In the genomic region with DNA sequence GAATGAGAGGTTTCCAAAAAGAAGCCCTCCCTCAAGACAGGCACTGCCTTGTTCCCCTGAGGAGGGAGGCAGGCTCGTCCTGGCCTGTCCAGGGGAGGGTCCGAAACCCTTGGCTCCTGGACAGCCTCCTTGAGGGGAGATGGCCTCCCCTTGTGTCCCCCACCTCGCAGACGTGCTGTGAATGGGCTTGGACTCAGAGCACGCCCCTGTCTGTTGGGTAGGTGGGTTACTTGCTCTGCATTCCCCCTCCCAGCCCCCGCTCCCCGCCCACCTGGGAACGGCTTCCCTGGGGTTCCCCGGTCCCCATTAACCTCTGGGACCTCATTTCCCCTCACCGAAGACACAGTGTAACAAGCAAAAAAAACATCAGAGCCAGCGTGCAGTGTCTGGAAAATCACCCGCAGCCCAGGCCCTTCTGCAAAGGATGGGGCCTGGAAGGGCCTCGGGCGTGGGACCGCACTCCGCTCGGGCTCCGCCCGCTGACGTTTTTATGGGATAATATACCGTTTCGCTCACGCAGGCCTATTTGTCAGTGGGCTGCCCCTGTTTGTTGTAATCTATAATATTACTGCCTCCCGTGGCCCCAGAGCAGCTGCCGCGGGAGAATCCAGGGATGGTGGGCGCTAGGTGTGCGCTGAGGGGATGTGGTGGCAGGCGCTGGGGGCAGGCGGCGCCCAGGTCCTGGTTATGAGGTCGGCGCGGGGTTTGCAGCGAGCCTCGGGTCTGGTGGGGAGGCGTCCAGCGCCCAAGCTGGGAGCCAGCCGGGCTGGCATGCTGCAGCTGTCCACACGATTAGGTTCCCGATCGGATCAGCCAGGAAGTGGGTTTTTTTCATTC, we compare ENCODE assay signal across 12 cellular contexts. TPM values are rescaled to one million over a fixed set of nuclear protein-coding genes. Genes with fewer than 3 reads are reported as not detected.
A peak's percentile ranks its signal among the peaks of the same experiment; 100 is the strongest.
DNase-seq lines count a peak whose midpoint lies in the region; ATAC-seq and TF ChIP-seq lines count a peak whose summit lies in the region.
"Had no signal": no experiment of that assay in that cellular context is flagged by ENCODE, and none has a peak within 500 bp of the region (broad histone marks: within the 10 kb centered on the region; RNA-seq: fewer than 3 reads in every experiment).

No MANE protein-coding gene starts in this region.

- no peak for TF ChIP-seq POLR2A in suprapubic skin (IDR thresholded peaks at IDR 0.05)

- WGBS in suprapubic skin = 80% methylated on average over 31 of the region's 42 CpGs

- H3K4me3 ChIP-seq in ascending aorta (peak overlapping the region in 1 of 2 donors; percentile 37), muscle layer of colon (ENCODE audit: low read depth in 1 of 2, low read length in 2 of 2) (peak overlapping the region; percentile 11 to 13), suprapubic skin (no peak overlapping the region)

- H3K4me1 ChIP-seq in ascending aorta = peaks cover 27 to 51% of the 10 kb centered on the region in 2 donors
- H3K4me1 ChIP-seq in muscle layer of colon (ENCODE audit: insufficient read depth, low read length) = peaks cover 53% of the 10 kb centered on the region
- peaks cover 58% of the 10 kb centered on the region for H3K4me1 ChIP-seq in suprapubic skin

- TF ChIP-seq CTCF in ascending aorta (IDR thresholded peaks at IDR 0.05) (no peak), suprapubic skin (IDR thresholded peaks at IDR 0.05) (no peak)

- H3K27ac ChIP-seq in ascending aorta (peak overlapping the region; percentile 91 to 98), muscle layer of colon (ENCODE audit: low read depth, low read length) (peak overlapping the region; percentile 41), suprapubic skin (peak overlapping the region; percentile 60)
- H3K27ac ChIP-seq: VCaP had no signal

- ATAC-seq in GM19467 (IDR thresholded peaks at IDR 0.05; ENCODE audit: unreplicated experiment) (no peak), HG03439 (IDR thresholded peaks at IDR 0.05; ENCODE audit: unreplicated experiment) (no peak)
- ATAC-seq: activated CD8-positive, alpha-beta memory T cell treated with anti-CD3 and anti-CD28 coated beads, Interleukin-2, amount 10 ng/mL, durations not matched to agents 7 days and 5 days had no signal

- H3K36me3 ChIP-seq in ascending aorta (no peaks in the 10 kb centered on the region), muscle layer of colon (ENCODE audit: insufficient read depth, low read length) (no peaks in the 10 kb centered on the region), suprapubic skin (no peaks in the 10 kb centered on the region)

- TF ChIP-seq EP300 in suprapubic skin (IDR thresholded peaks at IDR 0.05) = no peak

- intact Hi-C loops in ascending aorta (cut with DNase I) = no loop called here

- DNase-seq in NCI-H748 (lab: John Stamatoyannopoulos, UW; ENCODE audit: unreplicated experiment) (peak; percentile 77), NCI-H748 treated with DMSO at 0.1 percent for 48 hours (lab: John Stamatoyannopoulos, UW) (no peak), ascending aorta (ENCODE audit: low spot score in 2 of 2) (no peak), suprapubic skin (ENCODE audit: low spot score in 2 of 2) (no peak), ureter (ENCODE audit: low spot score) (no peak)
- DNase-seq: activated CD8-positive, alpha-beta memory T cell treated with anti-CD3 and anti-CD28 coated beads, Interleukin-2, amount 10 ng/mL, durations not matched to agents 7 days and 5 days; DMS153; NCI-H446 treated with DMSO at 0.1 percent for 48 hours had no signal

- H3K27me3 ChIP-seq in ascending aorta (no peaks in the 10 kb centered on the region), muscle layer of colon (ENCODE audit: control insufficient read depth in 1 of 2, insufficient read depth in 2 of 2, low read length in 2 of 2) (no peaks in the 10 kb centered on the region), suprapubic skin (no peaks in the 10 kb centered on the region)

- H3K9me3 ChIP-seq in ascending aorta (no peaks in the 10 kb centered on the region), muscle layer of colon (ENCODE audit: low read length) (no peaks in the 10 kb centered on the region), suprapubic skin (no peaks in the 10 kb centered on the region)

- H3K9ac ChIP-seq in muscle layer of colon (ENCODE audit: low read length) = no peak overlapping the region

RNA-seq across cellular contexts. Expression of gene BAHCC1, which starts 11.1 kb away (rescaled TPM):
- 29.1 TPM for total RNA-seq in ascending aorta
- 10 to 100 TPM in 2 of 4 donors, 1 to 10 TPM in 2; 4.5 to 19.3 (median 12.2) TPM for total RNA-seq in suprapubic skin
- total RNA-seq in ureter = 23.7 TPM

Comparison
In these comparisons a context has a peak if more than half of its experiments do, and no peak if none do; other contexts are left out.
1. H3K27ac ChIP-seq: peak in every context shown above with its lines; median percentile 94 in ascending aorta; 60 in suprapubic skin; 41 in muscle layer of colon.